Comparison of ENCODE assay signal across 17 cellular contexts in the genomic region with DNA sequence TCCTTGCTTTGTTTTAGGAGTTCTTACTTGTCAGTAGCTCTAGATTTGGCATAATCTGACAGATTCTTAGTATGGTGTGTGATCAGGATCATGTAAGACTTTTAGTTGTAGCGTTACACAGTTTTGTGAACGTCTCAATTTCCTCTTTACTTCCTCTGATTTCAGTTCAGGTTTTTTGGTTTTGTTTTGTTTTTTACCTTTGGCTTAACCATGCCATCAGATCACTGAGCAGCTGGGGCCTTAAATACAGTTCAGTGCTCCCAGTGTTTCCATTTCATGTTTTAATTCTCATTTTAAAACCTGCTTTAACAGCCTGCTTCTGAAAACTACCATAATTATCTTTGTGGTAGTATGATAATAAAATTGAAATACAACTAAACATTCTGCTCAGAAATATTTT. TPM values are rescaled to one million over a fixed set of nuclear protein-coding genes. Genes with fewer than 3 reads are reported as not detected.
"Had no signal": no experiment of that assay in that cellular context is flagged by ENCODE, and none has a peak within 500 bp of the region (broad histone marks: within the 10 kb centered on the region; RNA-seq: fewer than 3 reads in every experiment).

No MANE protein-coding gene starts in this region.

- H3K27ac Mint-ChIP-seq: activated CD4-positive, alpha-beta memory T cell treated with anti-CD3 and anti-CD28 coated beads, Interleukin-2, amount 10 ng/mL, durations not matched to agents 7 days and 5 days; activated T-helper 2 cell treated with anti-CD3 and anti-CD28 coated beads, Interferon-gamma antibody, Interleukin-2, Interleukin-4, amounts not matched to agents 10 μg/mL and 5 μg/mL and 100 μg/mL, durations not matched to agents 14 hours and 24 hours and 36 hours; progenitor cell of endocrine pancreas had no signal

- H3K4me3 ChIP-seq: coronary artery, gastrocnemius medialis, heart right ventricle, left ventricle myocardium inferior, uterus had no signal

- H3K27ac ChIP-seq: coronary artery, gastrocnemius medialis, heart right ventricle, left ventricle myocardium inferior, uterus had no signal

- H3K4me3 Mint-ChIP-seq: activated CD4-positive, alpha-beta memory T cell treated with anti-CD3 and anti-CD28 coated beads, Interleukin-2, amount 10 ng/mL, durations not matched to agents 7 days and 5 days had no signal

- H3K36me3 ChIP-seq: uterus had no signal

- H3K9me3 ChIP-seq: gastrocnemius medialis, heart right ventricle, left ventricle myocardium inferior, uterus had no signal

- H3K4me1 ChIP-seq: gastrocnemius medialis, uterus had no signal

- H3K27me3 ChIP-seq: gastrocnemius medialis, heart right ventricle, uterus had no signal

- DNase-seq: activated CD4-positive, alpha-beta memory T cell treated with anti-CD3 and anti-CD28 coated beads, Interleukin-2, amount 10 ng/mL, durations not matched to agents 7 days and 5 days; activated CD8-positive, alpha-beta memory T cell treated with anti-CD3 and anti-CD28 coated beads, Interleukin-2, amount 50 U/mL, for 48 hours; caudate nucleus; effector CD4-positive, alpha-beta T cell; gastrocnemius medialis; heart right ventricle; left ventricle myocardium inferior; mesendoderm; nucleus accumbens; right cardiac atrium; small intestine; T-helper 9 cell; uterus had no signal

- H3K9me3 Mint-ChIP-seq: activated CD4-positive, alpha-beta memory T cell treated with anti-CD3 and anti-CD28 coated beads, Interleukin-2, amount 10 ng/mL, durations not matched to agents 7 days and 5 days; activated T-helper 2 cell treated with anti-CD3 and anti-CD28 coated beads, Interferon-gamma antibody, Interleukin-2, Interleukin-4, amounts not matched to agents 10 μg/mL and 5 μg/mL and 100 μg/mL, durations not matched to agents 14 hours and 24 hours and 36 hours had no signal

- ATAC-seq: gastrocnemius medialis, heart right ventricle, right cardiac atrium had no signal

- H3K27me3 Mint-ChIP-seq: activated CD4-positive, alpha-beta memory T cell treated with anti-CD3 and anti-CD28 coated beads, Interleukin-2, amount 10 ng/mL, durations not matched to agents 7 days and 5 days; progenitor cell of endocrine pancreas had no signal

RNA-seq across cellular contexts. Expression of a gene that starts 27.2 kb away (rescaled TPM):
- total RNA-seq: activated CD4-positive, alpha-beta memory T cell treated with anti-CD3 and anti-CD28 coated beads, Interleukin-2, amount 10 ng/mL, durations not matched to agents 7 days and 5 days; activated T-helper 2 cell treated with anti-CD3 and anti-CD28 coated beads, Interferon-gamma antibody, Interleukin-2, Interleukin-4, amounts not matched to agents 10 μg/mL and 5 μg/mL and 100 μg/mL, durations not matched to agents 14 hours and 24 hours and 36 hours; fibroblast of lung; gastrocnemius medialis; progenitor cell of endocrine pancreas; right cardiac atrium; uterus had no signal
- polyA plus RNA-seq: fibroblast of lung, heart right ventricle, right cardiac atrium, small intestine had no signal

RNA-seq across cellular contexts. Expression of a gene that starts 34.1 kb away (rescaled TPM):
- total RNA-seq: activated CD4-positive, alpha-beta memory T cell treated with anti-CD3 and anti-CD28 coated beads, Interleukin-2, amount 10 ng/mL, durations not matched to agents 7 days and 5 days; activated T-helper 2 cell treated with anti-CD3 and anti-CD28 coated beads, Interferon-gamma antibody, Interleukin-2, Interleukin-4, amounts not matched to agents 10 μg/mL and 5 μg/mL and 100 μg/mL, durations not matched to agents 14 hours and 24 hours and 36 hours had no signal
